ENCODE assay signal across 9 cellular contexts in the genomic region with DNA sequence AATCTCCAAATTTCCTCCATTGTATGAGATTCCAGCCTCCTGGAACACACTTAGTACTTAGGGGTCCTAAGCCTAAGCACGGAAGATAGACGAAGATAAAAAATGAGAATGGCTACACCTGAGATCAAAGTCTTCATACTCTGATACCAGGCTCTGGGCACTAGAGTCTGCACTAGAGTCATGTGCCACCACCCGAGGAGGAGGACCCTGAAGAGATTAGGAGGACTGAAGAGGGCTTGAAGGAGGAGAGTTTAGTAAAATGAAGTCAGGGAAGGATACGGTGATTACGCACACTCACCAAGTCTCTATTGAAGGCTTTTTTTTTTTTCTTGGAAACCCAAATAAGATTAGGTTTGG. TPM values are rescaled to one million over a fixed set of nuclear protein-coding genes. Genes with fewer than 3 reads are reported as not detected.
DNase-seq lines count a peak whose midpoint lies in the region; ATAC-seq, FAIRE-seq and TF ChIP-seq lines count a peak whose summit lies in the region.
"Had no signal": no experiment of that assay in that cellular context is flagged by ENCODE, and none has a peak within 500 bp of the region (broad histone marks: within the 10 kb centered on the region; RNA-seq: fewer than 3 reads in every experiment).

No MANE protein-coding gene starts in this region.

- H3K36me3 ChIP-seq in HepG2 (replicated peaks in 1 of 2; ENCODE audit: control insufficient read depth in 1 of 2, insufficient read depth in 2 of 2, low read length in 2 of 2): no peaks in the 10 kb centered on the region; a peak in 2 of 5 replicates
- no peaks in the 10 kb centered on the region for H3K36me3 ChIP-seq in thymus (ENCODE audit: control insufficient read depth, insufficient read depth)

- H3K27ac ChIP-seq in HepG2 (ENCODE audit: extremely low read length, insufficient read depth, low read length) (peak overlapping the region; percentile 78), thymus (ENCODE audit: low read depth) (peak overlapping the region; percentile 99)

- H3K27me3 ChIP-seq in HepG2 (ENCODE audit: control insufficient read depth in 1 of 2, insufficient read depth in 2 of 2, low read length in 2 of 2): no peaks in the 10 kb centered on the region
- H3K27me3 ChIP-seq in thymus (ENCODE audit: control insufficient read depth, insufficient read depth): no peaks in the 10 kb centered on the region

- peak overlapping the region; percentile 99 for H3K4me2 ChIP-seq in HepG2 (ENCODE audit: low read depth, low read length)

- no peak for DNase-seq in activated CD8-positive, alpha-beta memory T cell treated with anti-CD3 and anti-CD28 coated beads, Interleukin-2, amount 10 ng/mL, durations not matched to agents 7 days and 5 days
- no peak for DNase-seq in activated CD8-positive, alpha-beta memory T cell treated with anti-CD3 and anti-CD28 coated beads, Interleukin-2, amount 50 U/mL, for 48 hours
- DNase-seq in activated naive CD4-positive, alpha-beta T cell treated with anti-CD3 and anti-CD28 coated beads, Interleukin-2, amount 50 U/mL, for 72 hours (ENCODE audit: low spot score in 2 of 2): no peak
- DNase-seq in HepG2 (ENCODE audit: low spot score) (no peak), AG20443 (ENCODE audit: low spot score) (no peak)

- TF ChIP-seq CTCF in HepG2 (CRISPR knock-in tag; IDR thresholded peaks at IDR 0.05): no peak

- POLR2A ChIA-PET in HepG2 (lab: Yijun Ruan, JAX): interaction anchor here (1.0 to 1.4 kb wide), 5 partner anchors 13 to 98 kb away, joined by 3 to 8 read pairs (median 5); a partner anchor contains a TSS

- H3K27ac Mint-ChIP-seq in activated CD8-positive, alpha-beta memory T cell treated with anti-CD3 and anti-CD28 coated beads, Interleukin-2, amount 10 ng/mL, durations not matched to agents 7 days and 5 days: peak overlapping the region; percentile 99
- peak overlapping the region; percentile 92 to 98 for H3K27ac Mint-ChIP-seq in activated naive CD4-positive, alpha-beta T cell treated with anti-CD3 and anti-CD28 coated beads, Interleukin-2, amount 50 U/mL, for 72 hours

- TF ChIP-seq RAD21 in HepG2 (CRISPR knock-in tag; IDR thresholded peaks at IDR 0.05): no peak

- in situ Hi-C loops in HepG2 (cut with HindIII; ENCODE audit: extremely low pct_ligation_motif_present, low pct_unique_long_range_greater_than_20kb): no loop called here

- WGBS in HepG2 (ENCODE audit: low lambda C conversion rate): 25% methylated on average over 5 of the region's 5 CpGs
- 74% methylated on average over 5 of the region's 5 CpGs for WGBS in thymus

- TF ChIP-seq POLR2A in HepG2 (IDR thresholded peaks at IDR 0.05; ENCODE audit: insufficient read depth in 1 of 2, low read depth in 2 of 2, low read length in 2 of 2): no peak

- H3K27me3 Mint-ChIP-seq in activated CD8-positive, alpha-beta memory T cell treated with anti-CD3 and anti-CD28 coated beads, Interleukin-2, amount 10 ng/mL, durations not matched to agents 7 days and 5 days: no peaks in the 10 kb centered on the region

- no peaks in the 10 kb centered on the region for H3K9me3 Mint-ChIP-seq in activated CD8-positive, alpha-beta memory T cell treated with anti-CD3 and anti-CD28 coated beads, Interleukin-2, amount 10 ng/mL, durations not matched to agents 7 days and 5 days (ENCODE audit: low read depth)
- H3K9me3 Mint-ChIP-seq in activated naive CD4-positive, alpha-beta T cell treated with anti-CD3 and anti-CD28 coated beads, Interleukin-2, amount 50 U/mL, for 72 hours: no peaks in the 10 kb centered on the region

- H3K4me3 ChIP-seq in HepG2 (replicated peaks in 1 of 3; ENCODE audit: insufficient read depth in 1 of 3, low read depth in 2 of 3, low read length in 3 of 3) (peak overlapping the region; percentile 59 to 77 (median 60)), thymus (ENCODE audit: low read length) (peak overlapping the region; percentile 67)

- H2AFZ ChIP-seq in HepG2 (ENCODE audit: low read length): peak overlapping the region; percentile 34

- H3K4me1 ChIP-seq in HepG2 (ENCODE audit: insufficient read depth, low read length): peaks cover 52% of the 10 kb centered on the region
- H3K4me1 ChIP-seq in thymus (ENCODE audit: control insufficient read depth, insufficient read depth, low read length): peaks cover 13% of the 10 kb centered on the region

- CTCF ChIA-PET in activated CD8-positive, alpha-beta memory T cell treated with anti-CD3 and anti-CD28 coated beads, Interleukin-2, amount 10 ng/mL, durations not matched to agents 7 days and 5 days (lab: Charles Lee): interaction anchor here (0.6 to 4.2 kb wide), 12 partner anchors 9 to 829 kb away, joined by 3 to 32 read pairs (median 4); a partner anchor contains a TSS
- CTCF ChIA-PET in HepG2 (lab: Yijun Ruan, JAX; ENCODE audit: low intra/inter-chr PET ratio, low total read pairs): no interaction called here

- no peaks in the 10 kb centered on the region for H3K9me3 ChIP-seq in HepG2 (ENCODE audit: low read length)
- no peaks in the 10 kb centered on the region for H3K9me3 ChIP-seq in thymus (ENCODE audit: control insufficient read depth)

- no TSS peak for BruUV-seq in HepG2 (replicated peaks; lab: Mats Ljungman, UMichigan)

- peaks cover 2% of the 10 kb centered on the region for H3K79me2 ChIP-seq in HepG2 (ENCODE audit: insufficient read depth, low read length)

- no peak for TF ChIP-seq EP300 in HepG2 (IDR thresholded peaks at IDR 0.05; ENCODE audit: low read depth in 2 of 2, low read length in 2 of 2)
- TF ChIP-seq EP300 in HepG2 (CRISPR knock-in tag; IDR thresholded peaks at IDR 0.05; ENCODE audit: borderline replicate concordance): no peak

- peaks cover 3% of the 10 kb centered on the region for H3K36me3 Mint-ChIP-seq in activated CD8-positive, alpha-beta memory T cell treated with anti-CD3 and anti-CD28 coated beads, Interleukin-2, amount 10 ng/mL, durations not matched to agents 7 days and 5 days
- H3K36me3 Mint-ChIP-seq in activated naive CD4-positive, alpha-beta T cell treated with anti-CD3 and anti-CD28 coated beads, Interleukin-2, amount 50 U/mL, for 72 hours: peaks cover 0 to under 1% of the 10 kb centered on the region in 2 donors

- peak overlapping the region; percentile 92 for H3K4me3 Mint-ChIP-seq in activated CD8-positive, alpha-beta memory T cell treated with anti-CD3 and anti-CD28 coated beads, Interleukin-2, amount 10 ng/mL, durations not matched to agents 7 days and 5 days

- peaks cover 40% of the 10 kb centered on the region for H3K4me1 Mint-ChIP-seq in activated CD8-positive, alpha-beta memory T cell treated with anti-CD3 and anti-CD28 coated beads, Interleukin-2, amount 10 ng/mL, durations not matched to agents 7 days and 5 days

- ATAC-seq in activated CD8-positive, alpha-beta memory T cell treated with anti-CD3 and anti-CD28 coated beads, Interleukin-2, amount 10 ng/mL, durations not matched to agents 7 days and 5 days: peak; percentile 1
- no peak for ATAC-seq in activated naive CD4-positive, alpha-beta T cell treated with anti-CD3 and anti-CD28 coated beads, Interleukin-2, amount 50 U/mL, for 72 hours
- ATAC-seq in HepG2 (peak; percentile 6), GM18873 (IDR thresholded peaks at IDR 0.05; ENCODE audit: low FRiP score, unreplicated experiment) (no peak), GM19328 (IDR thresholded peaks at IDR 0.05; ENCODE audit: unreplicated experiment) (no peak)

- H3K9ac ChIP-seq in HepG2 (ENCODE audit: insufficient read depth, low read depth, low read length): peak overlapping the region; percentile 76

- no peaks in the 10 kb centered on the region; the same call in 1 of the 2 replicates for H4K20me1 ChIP-seq in HepG2 (ENCODE audit: insufficient read depth, low read length)

- intact Hi-C loops in HepG2 (cut with micrococcal nuclease; ENCODE audit: unreplicated experiment): no loop called here

- FAIRE-seq in HepG2 (lab: Jason Lieb, UNC): no peak

RNA-seq across cellular contexts. Expression of a gene that starts 0.6 kb away (rescaled TPM):
- 1 to 10 TPM; 5.8 to 6.2 TPM for total RNA-seq in activated CD8-positive, alpha-beta memory T cell treated with anti-CD3 and anti-CD28 coated beads, Interleukin-2, amount 10 ng/mL, durations not matched to agents 7 days and 5 days
- total RNA-seq in activated naive CD4-positive, alpha-beta T cell treated with anti-CD3 and anti-CD28 coated beads, Interleukin-2, amount 50 U/mL, for 72 hours: 1 to 10 TPM; 6.8 to 8.9 TPM
- 11.1 and 13.0 TPM in 2 replicates for total RNA-seq in HepG2 (2016; rRNA removed; fragmentation: Illumina TruSeq; extraction: Trizol)
- total RNA-seq in HepG2 (2016; cell fraction: cytosol; rRNA removed; fragmentation: Illumina TruSeq; extraction: Trizol; ENCODE audit: low read depth): 6.2 and 6.8 TPM in 2 replicates
- 10.6 and 12.4 TPM in 2 replicates for total RNA-seq in HepG2 (2016; cell fraction: insoluble cytoplasmic fraction; rRNA removed; fragmentation: Illumina TruSeq; extraction: Trizol)
- 7.9 and 8.2 TPM in 2 replicates for total RNA-seq in HepG2 (2016; cell fraction: membrane; rRNA removed; fragmentation: Illumina TruSeq; extraction: Trizol)
- 8.6 and 10.2 TPM in 2 replicates for total RNA-seq in HepG2 (2016; cell fraction: nucleus; rRNA removed; fragmentation: Illumina TruSeq; extraction: Trizol)
- polyA plus RNA-seq in HepG2 (2011; rRNA removed) (6.0 and 8.5 TPM in 2 replicates), thymus (6.6 TPM)
- 5.7 and 6.1 TPM in 2 replicates for polyA plus RNA-seq in HepG2 (2011; cell fraction: cytosol; rRNA removed)
- polyA plus RNA-seq in HepG2 (2011; cell fraction: nucleus; rRNA removed): 12.2 and 14.9 TPM in 2 replicates
- polyA plus RNA-seq in HepG2 (2012): 14.6 and 18.0 TPM in 2 replicates
- polyA plus RNA-seq in HepG2 (2016; cell fraction: cytosol; fragmentation: Illumina TruSeq; extraction: Trizol; ENCODE audit: low read depth): 6.8 and 7.1 TPM in 2 replicates
- polyA plus RNA-seq in HepG2 (2016; cell fraction: insoluble cytoplasmic fraction; fragmentation: Illumina TruSeq; extraction: Trizol; ENCODE audit: low read depth): 12.2 and 14.9 TPM in 2 replicates
- 5.6 and 5.7 TPM in 2 replicates for polyA plus RNA-seq in HepG2 (2016; cell fraction: membrane; fragmentation: Illumina TruSeq; extraction: Trizol; ENCODE audit: low read depth)
- 7.6 and 11.7 TPM in 2 replicates for polyA plus RNA-seq in HepG2 (2016; cell fraction: nucleus; fragmentation: Illumina TruSeq; extraction: Trizol; ENCODE audit: insufficient read depth, low read depth)
- 3.8 and 5.0 TPM in 2 replicates for polyA minus RNA-seq in HepG2 (2011; rRNA and poly(A)+ RNA removed; ENCODE audit: low replicate concordance)
- 3.3 and 4.6 TPM in 2 replicates for polyA minus RNA-seq in HepG2 (2011; cell fraction: cytosol; rRNA and poly(A)+ RNA removed)
- polyA minus RNA-seq in HepG2 (2011; cell fraction: nucleus; rRNA and poly(A)+ RNA removed): 10.6 and 14.0 TPM in 2 replicates

RNA-seq across cellular contexts. Expression of a gene that starts 9.6 kb away (rescaled TPM):
- 10 to 100 TPM in 1 of 2 experiments, 1 to 10 TPM in 1; 6.3 to 10.9 TPM for total RNA-seq in activated CD8-positive, alpha-beta memory T cell treated with anti-CD3 and anti-CD28 coated beads, Interleukin-2, amount 10 ng/mL, durations not matched to agents 7 days and 5 days
- 1 to 10 TPM; 3.3 to 4.3 TPM for total RNA-seq in activated naive CD4-positive, alpha-beta T cell treated with anti-CD3 and anti-CD28 coated beads, Interleukin-2, amount 50 U/mL, for 72 hours
- 0.28 and 0.69 TPM in 2 replicates for total RNA-seq in HepG2 (2016; rRNA removed; fragmentation: Illumina TruSeq; extraction: Trizol)
- total RNA-seq in HepG2 (2016; cell fraction: cytosol; rRNA removed; fragmentation: Illumina TruSeq; extraction: Trizol; ENCODE audit: low read depth): not detected in 2 replicates
- 0.18 and 0.63 TPM in 2 replicates for total RNA-seq in HepG2 (2016; cell fraction: insoluble cytoplasmic fraction; rRNA removed; fragmentation: Illumina TruSeq; extraction: Trizol)
- total RNA-seq in HepG2 (2016; cell fraction: membrane; rRNA removed; fragmentation: Illumina TruSeq; extraction: Trizol): 0.09 and 0.10 TPM in 2 replicates
- 0.72 and 0.96 TPM in 2 replicates for total RNA-seq in HepG2 (2016; cell fraction: nucleus; rRNA removed; fragmentation: Illumina TruSeq; extraction: Trizol)
- 1.1 and 1.9 TPM in 2 replicates for polyA plus RNA-seq in HepG2 (2011; rRNA removed)
- polyA plus RNA-seq in HepG2 (2011; cell fraction: cytosol; rRNA removed): 0.81 and 0.99 TPM in 2 replicates
- 10.6 and 11.1 TPM in 2 replicates for polyA plus RNA-seq in HepG2 (2011; cell fraction: nucleus; rRNA removed)
- polyA plus RNA-seq in HepG2 (2012): 1.7 and 2.2 TPM in 2 replicates
- 0.06 and 0.07 TPM in 2 replicates for polyA plus RNA-seq in HepG2 (2016; cell fraction: cytosol; fragmentation: Illumina TruSeq; extraction: Trizol; ENCODE audit: low read depth)
- 0.14 and 0.29 TPM in 2 replicates for polyA plus RNA-seq in HepG2 (2016; cell fraction: insoluble cytoplasmic fraction; fragmentation: Illumina TruSeq; extraction: Trizol; ENCODE audit: low read depth)
- polyA plus RNA-seq in HepG2 (2016; cell fraction: membrane; fragmentation: Illumina TruSeq; extraction: Trizol; ENCODE audit: low read depth): 0.06 and 0.14 TPM in 2 replicates
- polyA plus RNA-seq in HepG2 (2016; cell fraction: nucleus; fragmentation: Illumina TruSeq; extraction: Trizol; ENCODE audit: insufficient read depth, low read depth): 2.1 and 3.0 TPM in 2 replicates
- 1.1 and 1.6 TPM in 2 replicates for polyA minus RNA-seq in HepG2 (2011; rRNA and poly(A)+ RNA removed; ENCODE audit: low replicate concordance)
- 0.69 and 0.79 TPM in 2 replicates for polyA minus RNA-seq in HepG2 (2011; cell fraction: cytosol; rRNA and poly(A)+ RNA removed)
- polyA minus RNA-seq in HepG2 (2011; cell fraction: nucleus; rRNA and poly(A)+ RNA removed): 2.4 and 2.6 TPM in 2 replicates
- polyA plus RNA-seq in thymus: 1.0 TPM

RNA-seq across cellular contexts. Expression of a gene that starts 14.7 kb away (rescaled TPM):
- total RNA-seq in activated CD8-positive, alpha-beta memory T cell treated with anti-CD3 and anti-CD28 coated beads, Interleukin-2, amount 10 ng/mL, durations not matched to agents 7 days and 5 days: 10 to 100 TPM; 51.7 to 61.1 TPM
- total RNA-seq in activated naive CD4-positive, alpha-beta T cell treated with anti-CD3 and anti-CD28 coated beads, Interleukin-2, amount 50 U/mL, for 72 hours: 10 to 100 TPM; 14.2 to 24.1 TPM
- total RNA-seq in HepG2 (2016; rRNA removed; fragmentation: Illumina TruSeq; extraction: Trizol): 0.27 and 0.31 TPM in 2 replicates
- total RNA-seq in HepG2 (2016; cell fraction: cytosol; rRNA removed; fragmentation: Illumina TruSeq; extraction: Trizol; ENCODE audit: low read depth): 0.44 TPM in 1 of 2 replicates, not detected in the other
- 0.22 TPM in 1 of 2 replicates, not detected in the other for total RNA-seq in HepG2 (2016; cell fraction: insoluble cytoplasmic fraction; rRNA removed; fragmentation: Illumina TruSeq; extraction: Trizol)
- 0.34 TPM in 1 of 2 replicates, not detected in the other for total RNA-seq in HepG2 (2016; cell fraction: membrane; rRNA removed; fragmentation: Illumina TruSeq; extraction: Trizol)
- 0.47 TPM in 1 of 2 replicates, not detected in the other for total RNA-seq in HepG2 (2016; cell fraction: nucleus; rRNA removed; fragmentation: Illumina TruSeq; extraction: Trizol)
- 0.35 and 0.40 TPM in 2 replicates for polyA plus RNA-seq in HepG2 (2011; rRNA removed)
- polyA plus RNA-seq in HepG2 (2011; cell fraction: cytosol; rRNA removed): 0.20 and 0.21 TPM in 2 replicates
- 1.2 and 1.6 TPM in 2 replicates for polyA plus RNA-seq in HepG2 (2011; cell fraction: nucleus; rRNA removed)
- polyA plus RNA-seq in HepG2 (2012): 0.19 and 0.21 TPM in 2 replicates
- not detected in 2 replicates for polyA plus RNA-seq in HepG2 (2016; cell fraction: cytosol; fragmentation: Illumina TruSeq; extraction: Trizol; ENCODE audit: low read depth)
- not detected in 2 replicates for polyA plus RNA-seq in HepG2 (2016; cell fraction: insoluble cytoplasmic fraction; fragmentation: Illumina TruSeq; extraction: Trizol; ENCODE audit: low read depth)
- not detected in 2 replicates for polyA plus RNA-seq in HepG2 (2016; cell fraction: membrane; fragmentation: Illumina TruSeq; extraction: Trizol; ENCODE audit: low read depth)
- not detected in 2 replicates for polyA plus RNA-seq in HepG2 (2016; cell fraction: nucleus; fragmentation: Illumina TruSeq; extraction: Trizol; ENCODE audit: insufficient read depth, low read depth)
- 1.6 and 4.8 TPM in 2 replicates for polyA minus RNA-seq in HepG2 (2011; rRNA and poly(A)+ RNA removed; ENCODE audit: low replicate concordance)
- not detected in 2 replicates for polyA minus RNA-seq in HepG2 (2011; cell fraction: cytosol; rRNA and poly(A)+ RNA removed)
- 1.0 and 3.2 TPM in 2 replicates for polyA minus RNA-seq in HepG2 (2011; cell fraction: nucleus; rRNA and poly(A)+ RNA removed)
- polyA plus RNA-seq in thymus: 380 TPM
- total RNA-seq: G401 had no signal

RNA-seq across cellular contexts. Expression of a gene that starts 21.4 kb away (rescaled TPM):
- 1 to 10 TPM; 1.9 to 2.5 TPM for total RNA-seq in activated CD8-positive, alpha-beta memory T cell treated with anti-CD3 and anti-CD28 coated beads, Interleukin-2, amount 10 ng/mL, durations not matched to agents 7 days and 5 days
- total RNA-seq in activated naive CD4-positive, alpha-beta T cell treated with anti-CD3 and anti-CD28 coated beads, Interleukin-2, amount 50 U/mL, for 72 hours: 1 to 10 TPM in 1 of 2 donors, under 1 TPM in 1; 0.25 to 2.3 TPM
- 3.6 and 6.6 TPM in 2 replicates for total RNA-seq in HepG2 (2016; rRNA removed; fragmentation: Illumina TruSeq; extraction: Trizol)
- 7.0 and 8.2 TPM in 2 replicates for total RNA-seq in HepG2 (2016; cell fraction: cytosol; rRNA removed; fragmentation: Illumina TruSeq; extraction: Trizol; ENCODE audit: low read depth)
- 3.7 and 9.0 TPM in 2 replicates for total RNA-seq in HepG2 (2016; cell fraction: insoluble cytoplasmic fraction; rRNA removed; fragmentation: Illumina TruSeq; extraction: Trizol)
- total RNA-seq in HepG2 (2016; cell fraction: membrane; rRNA removed; fragmentation: Illumina TruSeq; extraction: Trizol): 4.6 and 5.2 TPM in 2 replicates
- 5.5 and 7.9 TPM in 2 replicates for total RNA-seq in HepG2 (2016; cell fraction: nucleus; rRNA removed; fragmentation: Illumina TruSeq; extraction: Trizol)
- 6.0 and 7.0 TPM in 2 replicates for polyA plus RNA-seq in HepG2 (2011; rRNA removed)
- polyA plus RNA-seq in HepG2 (2011; cell fraction: cytosol; rRNA removed): 5.9 and 7.1 TPM in 2 replicates
- 24.2 and 29.4 TPM in 2 replicates for polyA plus RNA-seq in HepG2 (2011; cell fraction: nucleus; rRNA removed)
- 6.4 and 9.0 TPM in 2 replicates for polyA plus RNA-seq in HepG2 (2012)
- 2.3 and 2.4 TPM in 2 replicates for polyA plus RNA-seq in HepG2 (2016; cell fraction: cytosol; fragmentation: Illumina TruSeq; extraction: Trizol; ENCODE audit: low read depth)
- 4.0 and 4.3 TPM in 2 replicates for polyA plus RNA-seq in HepG2 (2016; cell fraction: insoluble cytoplasmic fraction; fragmentation: Illumina TruSeq; extraction: Trizol; ENCODE audit: low read depth)
- 4.3 and 5.1 TPM in 2 replicates for polyA plus RNA-seq in HepG2 (2016; cell fraction: membrane; fragmentation: Illumina TruSeq; extraction: Trizol; ENCODE audit: low read depth)
- 13.5 and 13.8 TPM in 2 replicates for polyA plus RNA-seq in HepG2 (2016; cell fraction: nucleus; fragmentation: Illumina TruSeq; extraction: Trizol; ENCODE audit: insufficient read depth, low read depth)
- 30.0 and 58.9 TPM in 2 replicates for polyA minus RNA-seq in HepG2 (2011; rRNA and poly(A)+ RNA removed; ENCODE audit: low replicate concordance)
- polyA minus RNA-seq in HepG2 (2011; cell fraction: cytosol; rRNA and poly(A)+ RNA removed): 3.8 and 7.7 TPM in 2 replicates
- polyA minus RNA-seq in HepG2 (2011; cell fraction: nucleus; rRNA and poly(A)+ RNA removed): 7.5 and 12.6 TPM in 2 replicates
- polyA plus RNA-seq in thymus: 5.4 TPM
- total RNA-seq: G401 had no signal

RNA-seq across cellular contexts. Expression of a gene that starts 34.9 kb away (rescaled TPM):
- total RNA-seq in activated CD8-positive, alpha-beta memory T cell treated with anti-CD3 and anti-CD28 coated beads, Interleukin-2, amount 10 ng/mL, durations not matched to agents 7 days and 5 days: 10 to 100 TPM in 1 of 2 experiments, 1 to 10 TPM in 1; 9.2 to 25.7 TPM
- 10 to 100 TPM; 13.5 to 47.3 TPM for total RNA-seq in activated naive CD4-positive, alpha-beta T cell treated with anti-CD3 and anti-CD28 coated beads, Interleukin-2, amount 50 U/mL, for 72 hours
- total RNA-seq in HepG2 (2016; rRNA removed; fragmentation: Illumina TruSeq; extraction: Trizol): 6.5 and 9.6 TPM in 2 replicates
- total RNA-seq in HepG2 (2016; cell fraction: cytosol; rRNA removed; fragmentation: Illumina TruSeq; extraction: Trizol; ENCODE audit: low read depth): 2.3 and 2.5 TPM in 2 replicates
- 5.6 and 9.2 TPM in 2 replicates for total RNA-seq in HepG2 (2016; cell fraction: insoluble cytoplasmic fraction; rRNA removed; fragmentation: Illumina TruSeq; extraction: Trizol)
- total RNA-seq in HepG2 (2016; cell fraction: membrane; rRNA removed; fragmentation: Illumina TruSeq; extraction: Trizol): 4.6 and 5.4 TPM in 2 replicates
- 6.0 and 8.1 TPM in 2 replicates for total RNA-seq in HepG2 (2016; cell fraction: nucleus; rRNA removed; fragmentation: Illumina TruSeq; extraction: Trizol)
- polyA plus RNA-seq in HepG2 (2011; rRNA removed): 5.7 and 6.6 TPM in 2 replicates
- 2.3 and 3.6 TPM in 2 replicates for polyA plus RNA-seq in HepG2 (2011; cell fraction: cytosol; rRNA removed)
- 1.3 and 1.6 TPM in 2 replicates for polyA plus RNA-seq in HepG2 (2011; cell fraction: nucleus; rRNA removed)
- 9.7 and 12.5 TPM in 2 replicates for polyA plus RNA-seq in HepG2 (2012)
- polyA plus RNA-seq in HepG2 (2016; cell fraction: cytosol; fragmentation: Illumina TruSeq; extraction: Trizol; ENCODE audit: low read depth): 1.6 and 4.1 TPM in 2 replicates
- polyA plus RNA-seq in HepG2 (2016; cell fraction: insoluble cytoplasmic fraction; fragmentation: Illumina TruSeq; extraction: Trizol; ENCODE audit: low read depth): 9.3 and 9.5 TPM in 2 replicates
- polyA plus RNA-seq in HepG2 (2016; cell fraction: membrane; fragmentation: Illumina TruSeq; extraction: Trizol; ENCODE audit: low read depth): 4.1 and 4.4 TPM in 2 replicates
- polyA plus RNA-seq in HepG2 (2016; cell fraction: nucleus; fragmentation: Illumina TruSeq; extraction: Trizol; ENCODE audit: insufficient read depth, low read depth): 7.1 and 8.5 TPM in 2 replicates
- polyA minus RNA-seq in HepG2 (2011; rRNA and poly(A)+ RNA removed; ENCODE audit: low replicate concordance): 3.3 and 4.3 TPM in 2 replicates
- polyA minus RNA-seq in HepG2 (2011; cell fraction: cytosol; rRNA and poly(A)+ RNA removed): 4.4 and 5.2 TPM in 2 replicates
- 3.1 and 3.6 TPM in 2 replicates for polyA minus RNA-seq in HepG2 (2011; cell fraction: nucleus; rRNA and poly(A)+ RNA removed)
- polyA plus RNA-seq in thymus: 4.3 TPM

Comparison
In these comparisons a context has a peak if more than half of its experiments do, and no peak if none do; other contexts are left out.
1. ATAC-seq: peak in activated CD8-positive, alpha-beta memory T cell treated with anti-CD3 and anti-CD28 coated beads, Interleukin-2, amount 10 ng/mL, durations not matched to agents 7 days and 5 days (single experiment) and HepG2 (single experiment); none in activated naive CD4-positive, alpha-beta T cell treated with anti-CD3 and anti-CD28 coated beads, Interleukin-2, amount 50 U/mL, for 72 hours (0 of 2), GM18873 (single experiment) and GM19328 (single experiment).
2. RNA of a gene that starts 14.7 kb away (total RNA-seq): 51.7 to 61.1 TPM in activated CD8-positive, alpha-beta memory T cell treated with anti-CD3 and anti-CD28 coated beads, Interleukin-2, amount 10 ng/mL, durations not matched to agents 7 days and 5 days and 14.2 to 24.1 TPM in activated naive CD4-positive, alpha-beta T cell treated with anti-CD3 and anti-CD28 coated beads, Interleukin-2, amount 50 U/mL, for 72 hours; 0.22 to 0.47 TPM in HepG2; every median in the first group is over 10 times any median in the second.